In genomic region chr7:44573464-44574285, GRCh38 we compare ENCODE assay signal across 1 cellular context.
TF ChIP-seq lines count a peak whose summit lies in the region.

TSS of gene DDX56 (minus strand) at chr7:44573908. CDS start at chr7:44573895, 13 bp downstream.

TF ChIP-seq in HepG2, 621 proteins besides CTCF, POLR2A, EP300 and RAD21 (continued from another document and continues in another):
- TF ChIP-seq ZNF280B (CRISPR knock-in tag; IDR thresholded peaks at IDR 0.05; ENCODE audit: borderline replicate concordance) (peak; percentile 86; the same call in 1 of the 2 replicates), CERS6 (CRISPR knock-in tag; IDR thresholded peaks at IDR 0.05) (peak; percentile 90), U2AF2 (IDR thresholded peaks at IDR 0.05; ENCODE audit: low read depth, low read length) (no peak), GMEB2 (CRISPR knock-in tag; IDR thresholded peaks at IDR 0.05; ENCODE audit: low read depth) (peak; percentile 74), EED (CRISPR knock-in tag; IDR thresholded peaks at IDR 0.05) (peak; percentile 90; the same call in 1 of the 2 replicates), MTERF4 (CRISPR knock-in tag; IDR thresholded peaks at IDR 0.05) (peak; percentile 87; the same call in 1 of the 2 replicates), ZNF234 (CRISPR knock-in tag; conservative IDR thresholded peaks at IDR 0.05) (peak; percentile 86; the same call in 1 of the 2 replicates), ZSCAN29 (CRISPR knock-in tag; conservative IDR thresholded peaks at IDR 0.05) (no peak), ZFY (CRISPR knock-in tag; IDR thresholded peaks at IDR 0.05) (peak; percentile 97), RBAK (CRISPR knock-in tag; IDR thresholded peaks at IDR 0.05) (no peak), KDM5B (CRISPR knock-in tag; IDR thresholded peaks at IDR 0.05; ENCODE audit: borderline replicate concordance) (peak; percentile 90), ARID2 (CRISPR knock-in tag; IDR thresholded peaks at IDR 0.05; ENCODE audit: borderline replicate concordance) (no peak), RXRA (CRISPR knock-in tag; IDR thresholded peaks at IDR 0.05) (peak; percentile 66), REL (CRISPR knock-in tag; conservative IDR thresholded peaks at IDR 0.05) (peak; percentile 89; the same call in 1 of the 2 replicates), ZFP37 (CRISPR knock-in tag; IDR thresholded peaks at IDR 0.05; ENCODE audit: borderline replicate concordance) (peak; percentile 98), ZNF572 (CRISPR knock-in tag; IDR thresholded peaks at IDR 0.05) (peak; percentile 60; the same call in 1 of the 2 replicates), ZNF326 (CRISPR knock-in tag; IDR thresholded peaks at IDR 0.05; ENCODE audit: borderline replicate concordance) (no peak), ZNF580 (CRISPR knock-in tag; IDR thresholded peaks at IDR 0.05; ENCODE audit: borderline replicate concordance, low read depth) (peak; percentile 64; the same call in 1 of the 2 replicates), RARG (CRISPR knock-in tag; IDR thresholded peaks at IDR 0.05; ENCODE audit: low read depth) (no peak), TSC22D2 (CRISPR knock-in tag; IDR thresholded peaks at IDR 0.05; ENCODE audit: borderline replicate concordance) (peak; percentile 90; the same call in 1 of the 2 replicates), ZFP36 (IDR thresholded peaks at IDR 0.05; ENCODE audit: borderline replicate concordance, low read depth, low read length, partially characterized antibody) (no peak), ZFAT (CRISPR knock-in tag; conservative IDR thresholded peaks at IDR 0.05) (peak; percentile 82; the same call in 1 of the 2 replicates), HES4 (CRISPR knock-in tag; IDR thresholded peaks at IDR 0.05; ENCODE audit: borderline replicate concordance) (peak; percentile 95), TCF7 (IDR thresholded peaks at IDR 0.05; ENCODE audit: low read depth) (no peak), PAXIP1 (CRISPR knock-in tag; conservative IDR thresholded peaks at IDR 0.05) (peak; percentile 68), MED1 (CRISPR knock-in tag; IDR thresholded peaks at IDR 0.05) (peak; percentile 87), ZBTB7A (CRISPR knock-in tag; IDR thresholded peaks at IDR 0.05) (peak; percentile 85), MYC (CRISPR knock-in tag; IDR thresholded peaks at IDR 0.05; ENCODE audit: borderline replicate concordance) (peak; percentile 98), ZNF781 (CRISPR knock-in tag; IDR thresholded peaks at IDR 0.05; ENCODE audit: borderline replicate concordance, not compliant biosample characterization) (peak; percentile 86), ZNF652 (CRISPR knock-in tag; IDR thresholded peaks at IDR 0.05; ENCODE audit: borderline replicate concordance, low read depth) (peak; percentile 28; the same call in 1 of the 2 replicates), SIX4 (CRISPR knock-in tag; IDR thresholded peaks at IDR 0.05) (peak; percentile 42; the same call in 1 of the 2 replicates), NBN (conservative IDR thresholded peaks at IDR 0.05) (no peak), SKI (IDR thresholded peaks at IDR 0.05; ENCODE audit: partially characterized antibody) (no peak), DZIP1 (CRISPR knock-in tag; IDR thresholded peaks at IDR 0.05) (peak; percentile 98), SAP130 (CRISPR knock-in tag; IDR thresholded peaks at IDR 0.05; ENCODE audit: low read depth) (peak; percentile 85), ZNF441 (CRISPR knock-in tag; IDR thresholded peaks at IDR 0.05; ENCODE audit: borderline replicate concordance) (peak; percentile 75; the same call in 1 of the 2 replicates), IKZF4 (CRISPR knock-in tag; IDR thresholded peaks at IDR 0.05; ENCODE audit: borderline replicate concordance, low read depth, not compliant biosample characterization) (peak; percentile 88), HMG20A (CRISPR knock-in tag; IDR thresholded peaks at IDR 0.05; ENCODE audit: borderline replicate concordance) (no peak), ZNF784 (CRISPR knock-in tag; IDR thresholded peaks at IDR 0.05; ENCODE audit: borderline replicate concordance) (peak; percentile 84), ZC3H4 (CRISPR knock-in tag; IDR thresholded peaks at IDR 0.05; ENCODE audit: borderline replicate concordance) (no peak), EEA1 (CRISPR knock-in tag; IDR thresholded peaks at IDR 0.05; ENCODE audit: borderline replicate concordance) (peak; percentile 69; the same call in 1 of the 2 replicates), PRPF4 (IDR thresholded peaks at IDR 0.05; ENCODE audit: low read depth, low read length, poor library complexity, severe bottlenecking) (no peak), RNF219 (CRISPR knock-in tag; IDR thresholded peaks at IDR 0.05) (peak; percentile 93; the same call in 1 of the 2 replicates), ZBTB7B (CRISPR knock-in tag; IDR thresholded peaks at IDR 0.05) (peak; percentile 90), ZNF790 (CRISPR knock-in tag; IDR thresholded peaks at IDR 0.05; ENCODE audit: borderline replicate concordance) (peak; percentile 87; the same call in 1 of the 2 replicates), ELF4 (CRISPR knock-in tag; IDR thresholded peaks at IDR 0.05; ENCODE audit: borderline replicate concordance) (peak; percentile 95), FOXA1 (IDR thresholded peaks at IDR 0.05) (no peak), FOXA1 (CRISPR knock-in tag; IDR thresholded peaks at IDR 0.05) (peak; percentile 14; the same call in 1 of the 2 replicates), MED13 (CRISPR knock-in tag; IDR thresholded peaks at IDR 0.05) (peak; percentile 90), ZNF639 (CRISPR knock-in tag; conservative IDR thresholded peaks at IDR 0.05) (peak; percentile 88)
